In genomic region chr18:52348209-52348608, GRCh38 we compare ENCODE assay signal across 13 cellular contexts. TPM values are rescaled to one million over a fixed set of nuclear protein-coding genes. Genes with fewer than 3 reads are reported as not detected.
A peak's percentile ranks its signal among the peaks of the same experiment; 100 is the strongest.
DNase-seq lines count a peak whose midpoint lies in the region; ATAC-seq, FAIRE-seq and TF ChIP-seq lines count a peak whose summit lies in the region.
"Had no signal": no experiment of that assay in that cellular context is flagged by ENCODE, and none has a peak within 500 bp of the region (broad histone marks: within the 10 kb centered on the region; RNA-seq: fewer than 3 reads in every experiment).

No MANE protein-coding gene starts in this region.

- H3K36me3 ChIP-seq in brain microvascular endothelial cell (replicated peaks), result no peaks in the 10 kb centered on the region

- no peaks in the 10 kb centered on the region for H3K4me1 Mint-ChIP-seq in activated CD4-positive, alpha-beta memory T cell treated with anti-CD3 and anti-CD28 coated beads for 36 hours (ENCODE audit: low read depth)
- H3K4me1 Mint-ChIP-seq in activated CD4-positive, alpha-beta memory T cell treated with anti-CD3 and anti-CD28 coated beads, Interleukin-2, amount 10 ng/mL, durations not matched to agents 7 days and 5 days, result no peaks in the 10 kb centered on the region
- H3K4me1 Mint-ChIP-seq in natural killer cell, result no peaks in the 10 kb centered on the region
- H3K4me1 Mint-ChIP-seq: activated CD4-positive, alpha-beta T cell treated with anti-CD3 and anti-CD28 coated beads, Interleukin-2, amount 10 ng/mL, durations not matched to agents 7 days and 5 days; CD8-positive, alpha-beta memory T cell; stimulated activated effector memory CD8-positive, alpha-beta T cell treated with anti-CD3 and anti-CD28 coated beads, Interleukin-12 subunit alpha, Interleukin-12 subunit beta, amount 100 ng/mL, for 72 hours had no signal

- no peak overlapping the region for H3K4me3 ChIP-seq in Jurkat, Clone E6-1 (ENCODE audit: low read length)
- H3K4me3 ChIP-seq in brain microvascular endothelial cell (ENCODE audit: low read depth, low read length), result no peak overlapping the region

- in situ Hi-C loops in brain microvascular endothelial cell (cut with HindIII; ENCODE audit: low pct_ligation_motif_present, low sequenced_read_pairs), result no loop called here

- TF ChIP-seq CTCF in brain microvascular endothelial cell (IDR thresholded peaks at IDR 0.05; ENCODE audit: low read depth, low read length, missing control alignments) (peak; percentile 63), natural killer cell (IDR thresholded peaks at IDR 0.05) (no peak)

- POLR2A ChIA-PET in activated CD4-positive, alpha-beta memory T cell treated with anti-CD3 and anti-CD28 coated beads for 36 hours (lab: Charles Lee), result no interaction called here
- POLR2A ChIA-PET in activated CD4-positive, alpha-beta memory T cell treated with anti-CD3 and anti-CD28 coated beads, Interleukin-2, amount 10 ng/mL, durations not matched to agents 7 days and 5 days (lab: Charles Lee), result no interaction called here

- intact Hi-C loops in activated CD4-positive, alpha-beta memory T cell treated with anti-CD3 and anti-CD28 coated beads for 36 hours (cut with micrococcal nuclease), result no loop called here
- intact Hi-C loops in natural killer cell (cut with micrococcal nuclease), result no loop called here

- no peak for FAIRE-seq in HTR-8/SVneo (lab: Jason Lieb, UNC)

- CTCF ChIA-PET in activated CD4-positive, alpha-beta memory T cell treated with anti-CD3 and anti-CD28 coated beads for 36 hours (lab: Charles Lee), result no interaction called here
- CTCF ChIA-PET in activated CD4-positive, alpha-beta memory T cell treated with anti-CD3 and anti-CD28 coated beads, Interleukin-2, amount 10 ng/mL, durations not matched to agents 7 days and 5 days (lab: Charles Lee), result no interaction called here

- no peaks in the 10 kb centered on the region for H3K36me3 Mint-ChIP-seq in activated CD4-positive, alpha-beta memory T cell treated with anti-CD3 and anti-CD28 coated beads for 36 hours
- H3K36me3 Mint-ChIP-seq in activated CD4-positive, alpha-beta memory T cell treated with anti-CD3 and anti-CD28 coated beads, Interleukin-2, amount 10 ng/mL, durations not matched to agents 7 days and 5 days (ENCODE audit: low read depth), result no peaks in the 10 kb centered on the region
- H3K36me3 Mint-ChIP-seq in natural killer cell, result no peaks in the 10 kb centered on the region
- H3K36me3 Mint-ChIP-seq: CD8-positive, alpha-beta memory T cell; stimulated activated effector memory CD8-positive, alpha-beta T cell treated with anti-CD3 and anti-CD28 coated beads, Interleukin-12 subunit alpha, Interleukin-12 subunit beta, amount 100 ng/mL, for 72 hours had no signal

- ATAC-seq in natural killer cell, result no peak
- ATAC-seq: right cardiac atrium; stimulated activated effector memory CD8-positive, alpha-beta T cell treated with anti-CD3 and anti-CD28 coated beads, Interleukin-12 subunit alpha, Interleukin-12 subunit beta, amount 100 ng/mL, for 72 hours had no signal

- H3K4me3 Mint-ChIP-seq in activated CD4-positive, alpha-beta memory T cell treated with anti-CD3 and anti-CD28 coated beads for 36 hours, result no peak overlapping the region
- no peak overlapping the region for H3K4me3 Mint-ChIP-seq in activated CD4-positive, alpha-beta memory T cell treated with anti-CD3 and anti-CD28 coated beads, Interleukin-2, amount 10 ng/mL, durations not matched to agents 7 days and 5 days
- H3K4me3 Mint-ChIP-seq in natural killer cell, result no peak overlapping the region
- H3K4me3 Mint-ChIP-seq: activated CD4-positive, alpha-beta T cell treated with anti-CD3 and anti-CD28 coated beads, Interleukin-2, amount 10 ng/mL, durations not matched to agents 7 days and 5 days; CD8-positive, alpha-beta memory T cell; stimulated activated effector memory CD8-positive, alpha-beta T cell treated with anti-CD3 and anti-CD28 coated beads, Interleukin-12 subunit alpha, Interleukin-12 subunit beta, amount 100 ng/mL, for 72 hours had no signal

- no peaks in the 10 kb centered on the region for H3K9me3 Mint-ChIP-seq in activated CD4-positive, alpha-beta memory T cell treated with anti-CD3 and anti-CD28 coated beads for 36 hours
- no peaks in the 10 kb centered on the region for H3K9me3 Mint-ChIP-seq in activated CD4-positive, alpha-beta memory T cell treated with anti-CD3 and anti-CD28 coated beads, Interleukin-2, amount 10 ng/mL, durations not matched to agents 7 days and 5 days
- peaks cover 2 to 5% of the 10 kb centered on the region in 2 donors for H3K9me3 Mint-ChIP-seq in natural killer cell
- H3K9me3 Mint-ChIP-seq: activated CD4-positive, alpha-beta T cell treated with anti-CD3 and anti-CD28 coated beads, Interleukin-2, amount 10 ng/mL, durations not matched to agents 7 days and 5 days had no signal

- peak; percentile 9 for DNase-seq in activated CD4-positive, alpha-beta memory T cell treated with anti-CD3 and anti-CD28 coated beads for 36 hours
- DNase-seq in activated CD4-positive, alpha-beta memory T cell treated with anti-CD3 and anti-CD28 coated beads, Interleukin-2, amount 10 ng/mL, durations not matched to agents 7 days and 5 days, result no peak
- DNase-seq in Jurkat, Clone E6-1 (ENCODE audit: low read depth, low spot score), result peak; percentile 51
- no peak for DNase-seq in brain microvascular endothelial cell
- DNase-seq in renal cortical epithelial cell (ENCODE audit: low read depth), result peak; percentile 15
- no peak for DNase-seq in HTR-8/SVneo (ENCODE audit: insufficient read length, low spot score)
- DNase-seq in natural killer cell, result no peak
- no peak for DNase-seq in EL
- DNase-seq: activated CD4-positive, alpha-beta T cell treated with anti-CD3 and anti-CD28 coated beads, Interleukin-2, amount 10 ng/mL, durations not matched to agents 7 days and 5 days; caudate nucleus; CD8-positive, alpha-beta memory T cell; right cardiac atrium had no signal

- H3K27ac ChIP-seq in brain microvascular endothelial cell, result no peak overlapping the region

- no peak overlapping the region for H3K27ac Mint-ChIP-seq in activated CD4-positive, alpha-beta memory T cell treated with anti-CD3 and anti-CD28 coated beads for 36 hours
- H3K27ac Mint-ChIP-seq in activated CD4-positive, alpha-beta memory T cell treated with anti-CD3 and anti-CD28 coated beads, Interleukin-2, amount 10 ng/mL, durations not matched to agents 7 days and 5 days, result no peak overlapping the region
- H3K27ac Mint-ChIP-seq in natural killer cell, result no peak overlapping the region
- H3K27ac Mint-ChIP-seq: activated CD4-positive, alpha-beta T cell treated with anti-CD3 and anti-CD28 coated beads, Interleukin-2, amount 10 ng/mL, durations not matched to agents 7 days and 5 days; CD8-positive, alpha-beta memory T cell; stimulated activated effector memory CD8-positive, alpha-beta T cell treated with anti-CD3 and anti-CD28 coated beads, Interleukin-12 subunit alpha, Interleukin-12 subunit beta, amount 100 ng/mL, for 72 hours had no signal

- no peaks in the 10 kb centered on the region for H3K27me3 ChIP-seq in brain microvascular endothelial cell (replicated peaks)

- H3K27me3 Mint-ChIP-seq in activated CD4-positive, alpha-beta memory T cell treated with anti-CD3 and anti-CD28 coated beads for 36 hours, result no peaks in the 10 kb centered on the region
- H3K27me3 Mint-ChIP-seq in activated CD4-positive, alpha-beta memory T cell treated with anti-CD3 and anti-CD28 coated beads, Interleukin-2, amount 10 ng/mL, durations not matched to agents 7 days and 5 days, result no peaks in the 10 kb centered on the region
- H3K27me3 Mint-ChIP-seq in natural killer cell (ENCODE audit: low read depth in 2 of 2), result no peaks in the 10 kb centered on the region
- H3K27me3 Mint-ChIP-seq: CD8-positive, alpha-beta memory T cell had no signal

RNA-seq across cellular contexts. Expression of gene DCC, which starts 8.2 kb away (rescaled TPM):
- not detected for total RNA-seq in activated CD4-positive, alpha-beta memory T cell treated with anti-CD3 and anti-CD28 coated beads for 36 hours
- total RNA-seq in activated CD4-positive, alpha-beta memory T cell treated with anti-CD3 and anti-CD28 coated beads, Interleukin-2, amount 10 ng/mL, durations not matched to agents 7 days and 5 days, result not detected
- polyA plus RNA-seq in Jurkat, Clone E6-1 (2012; ENCODE audit: insufficient read depth, insufficient read length), result not detected
- total RNA-seq in renal cortical epithelial cell (not detected in 2 replicates), natural killer cell (not detected)
- total RNA-seq: activated CD4-positive, alpha-beta T cell treated with anti-CD3 and anti-CD28 coated beads, Interleukin-2, amount 10 ng/mL, durations not matched to agents 7 days and 5 days; CD8-positive, alpha-beta memory T cell had no signal
- polyA plus RNA-seq: CD8-positive, alpha-beta memory T cell had no signal

Comparison
In these comparisons a context has a peak if more than half of its experiments do, and no peak if none do; other contexts are left out.
1. DNase-seq: peak in activated CD4-positive, alpha-beta memory T cell treated with anti-CD3 and anti-CD28 coated beads for 36 hours (single experiment), Jurkat, Clone E6-1 (single experiment) and renal cortical epithelial cell (single experiment); none in activated CD4-positive, alpha-beta memory T cell treated with anti-CD3 and anti-CD28 coated beads, Interleukin-2, amount 10 ng/mL, durations not matched to agents 7 days and 5 days (single experiment), brain microvascular endothelial cell (single experiment), HTR-8/SVneo (single experiment), natural killer cell (single experiment) and EL (single experiment).